Comparison of ENCODE assay signal across 8 cellular contexts in the genomic region with DNA sequence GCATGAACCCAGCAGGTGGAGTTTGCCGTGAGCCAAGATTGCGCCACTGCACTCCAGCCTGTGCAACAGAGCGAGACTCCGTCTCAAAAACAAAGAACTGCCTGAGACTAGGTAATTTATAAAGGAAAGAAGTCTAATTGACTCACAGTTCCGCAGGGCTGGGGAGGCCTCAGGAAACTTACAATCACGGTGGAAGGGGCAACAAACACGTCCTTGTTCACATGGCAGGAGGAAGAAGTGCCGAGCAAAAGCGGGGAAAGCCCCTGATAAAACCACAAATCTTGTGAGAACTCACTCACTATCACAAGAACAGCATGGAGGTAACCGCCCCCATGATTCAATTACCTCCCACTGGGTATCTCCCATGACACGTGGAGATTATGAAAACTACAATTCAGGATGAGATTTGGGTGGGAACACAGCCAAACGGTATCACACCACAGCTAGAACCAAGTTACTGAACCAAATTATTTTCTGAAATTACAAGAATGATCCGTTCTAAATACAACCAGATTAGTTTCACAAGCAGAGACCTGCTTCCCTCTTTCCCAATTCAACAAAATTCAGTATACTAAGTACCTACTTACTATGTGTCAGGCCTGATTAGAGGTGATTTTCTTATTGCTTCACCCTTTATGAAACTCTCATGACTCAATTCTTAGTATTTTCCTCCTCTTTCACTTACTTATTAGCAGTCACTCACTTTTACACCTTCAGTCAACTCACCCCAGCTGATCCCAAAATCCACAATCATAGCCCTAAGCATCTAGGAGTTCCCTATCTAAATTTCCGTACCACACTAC. TPM values are rescaled to one million over a fixed set of nuclear protein-coding genes. Genes with fewer than 3 reads are reported as not detected.
DNase-seq lines count a peak whose midpoint lies in the region; ATAC-seq and TF ChIP-seq lines count a peak whose summit lies in the region.

No MANE protein-coding gene starts in this region.

- no peak for ATAC-seq in HG02610 (IDR thresholded peaks at IDR 0.05; ENCODE audit: unreplicated experiment)
- no peak for ATAC-seq in HG03045 (IDR thresholded peaks at IDR 0.05; ENCODE audit: unreplicated experiment)

- H3K36me3 ChIP-seq in HEK293 (ENCODE audit: control insufficient read depth in 2 of 2, insufficient read depth in 1 of 2, low read length in 2 of 2), result peaks cover 0 to 4% of the 10 kb centered on the region in 2 experiments; a peak in 2 of 3 replicates

- peaks cover 6% of the 10 kb centered on the region for H3K4me1 ChIP-seq in HEK293 (ENCODE audit: control insufficient read depth, insufficient read depth, low read length)

- no peak for TF ChIP-seq CTCF in HEK293 (tag by site-specific recombination; IDR thresholded peaks at IDR 0.05)

- DNase-seq in activated CD4-positive, CD25-positive, alpha-beta regulatory T cell treated with anti-CD3 and anti-CD28 coated beads, Interleukin-2, amount 50 U/mL, for 72 hours, result peak; percentile 42
- peak; percentile 5 for DNase-seq in dermis blood vessel endothelial cell
- peak; percentile 44 to 73 (median 47) for DNase-seq in stimulated activated CD4-positive, alpha-beta T cell treated with anti-CD3 and anti-CD28 coated beads, TNF-alpha, amount 100 ng/mL, for 48 hours (ENCODE audit: low read depth in 3 of 3)
- DNase-seq in cortex of kidney (lab: John Stamatoyannopoulos, UW), result no peak
- DNase-seq in UCSD-AML1 (lab: John Stamatoyannopoulos, UW; ENCODE audit: unreplicated experiment), result no peak

- POLR2A ChIA-PET in HEK293 (lab: Yijun Ruan, JAX), result no interaction called here

- H3K9me3 ChIP-seq in HEK293 (ENCODE audit: control insufficient read depth, insufficient read depth, low read depth, low read length), result no peaks in the 10 kb centered on the region

- no peak overlapping the region for H3K27ac ChIP-seq in HEK293 (ENCODE audit: extremely low read depth, low read depth, low read length)

- no peak overlapping the region for H3K4me3 ChIP-seq in HEK293 (ENCODE audit: low read depth, low read length)

- CTCF ChIA-PET in HEK293 (lab: Yijun Ruan, JAX), result no interaction called here

TF ChIP-seq in HEK293, 187 proteins besides CTCF, POLR2A, EP300 and RAD21 (continues in another document):
- no peak for TF ChIP-seq ZNF76 (tag by site-specific recombination; IDR thresholded peaks at IDR 0.05; ENCODE audit: borderline replicate concordance, low read depth)
- TF ChIP-seq GLIS1 (tag by site-specific recombination; IDR thresholded peaks at IDR 0.05), result peak; percentile 34; the same call in 1 of the 2 replicates
- no peak for TF ChIP-seq ZNF660 (tag by site-specific recombination; IDR thresholded peaks at IDR 0.05)
- TF ChIP-seq, protein P1, sequence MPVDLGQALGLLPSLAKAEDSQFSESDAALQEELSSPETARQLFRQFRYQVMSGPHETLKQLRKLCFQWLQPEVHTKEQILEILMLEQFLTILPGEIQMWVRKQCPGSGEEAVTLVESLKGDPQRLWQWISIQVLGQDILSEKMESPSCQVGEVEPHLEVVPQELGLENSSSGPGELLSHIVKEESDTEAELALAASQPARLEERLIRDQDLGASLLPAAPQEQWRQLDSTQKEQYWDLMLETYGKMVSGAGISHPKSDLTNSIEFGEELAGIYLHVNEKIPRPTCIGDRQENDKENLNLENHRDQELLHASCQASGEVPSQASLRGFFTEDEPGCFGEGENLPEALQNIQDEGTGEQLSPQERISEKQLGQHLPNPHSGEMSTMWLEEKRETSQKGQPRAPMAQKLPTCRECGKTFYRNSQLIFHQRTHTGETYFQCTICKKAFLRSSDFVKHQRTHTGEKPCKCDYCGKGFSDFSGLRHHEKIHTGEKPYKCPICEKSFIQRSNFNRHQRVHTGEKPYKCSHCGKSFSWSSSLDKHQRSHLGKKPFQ (tag by site-specific recombination; IDR thresholded peaks at IDR 0.05), result no peak
- no peak for TF ChIP-seq OSR2 (tag by site-specific recombination; IDR thresholded peaks at IDR 0.05)
- peak; percentile 62; the same call in 1 of the 2 replicates for TF ChIP-seq EGR2 (tag by site-specific recombination; IDR thresholded peaks at IDR 0.05; ENCODE audit: low read depth)
- peak; percentile 56 for TF ChIP-seq ZFHX2 (tag by site-specific recombination; conservative IDR thresholded peaks at IDR 0.05)
- TF ChIP-seq ZEB2 (tag by site-specific recombination; IDR thresholded peaks at IDR 0.05), result no peak
- TF ChIP-seq ZNF221 (tag by site-specific recombination; IDR thresholded peaks at IDR 0.05; ENCODE audit: borderline replicate concordance), result no peak
- no peak for TF ChIP-seq KLF7 (tag by site-specific recombination; IDR thresholded peaks at IDR 0.05; ENCODE audit: borderline replicate concordance)
- TF ChIP-seq, protein P2, sequence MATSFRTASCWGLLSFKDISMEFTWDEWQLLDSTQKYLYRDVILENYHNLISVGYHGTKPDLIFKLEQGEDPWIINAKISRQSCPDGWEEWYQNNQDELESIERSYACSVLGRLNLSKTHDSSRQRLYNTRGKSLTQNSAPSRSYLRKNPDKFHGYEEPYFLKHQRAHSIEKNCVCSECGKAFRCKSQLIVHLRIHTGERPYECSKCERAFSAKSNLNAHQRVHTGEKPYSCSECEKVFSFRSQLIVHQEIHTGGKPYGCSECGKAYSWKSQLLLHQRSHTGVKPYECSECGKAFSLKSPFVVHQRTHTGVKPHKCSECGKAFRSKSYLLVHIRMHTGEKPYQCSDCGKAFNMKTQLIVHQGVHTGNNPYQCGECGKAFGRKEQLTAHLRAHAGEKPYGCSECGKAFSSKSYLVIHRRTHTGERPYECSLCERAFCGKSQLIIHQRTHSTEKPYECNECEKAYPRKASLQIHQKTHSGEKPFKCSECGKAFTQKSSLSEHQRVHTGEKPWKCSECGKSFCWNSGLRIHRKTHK (tag by site-specific recombination; IDR thresholded peaks at IDR 0.05), result no peak
- TF ChIP-seq, protein P3, sequence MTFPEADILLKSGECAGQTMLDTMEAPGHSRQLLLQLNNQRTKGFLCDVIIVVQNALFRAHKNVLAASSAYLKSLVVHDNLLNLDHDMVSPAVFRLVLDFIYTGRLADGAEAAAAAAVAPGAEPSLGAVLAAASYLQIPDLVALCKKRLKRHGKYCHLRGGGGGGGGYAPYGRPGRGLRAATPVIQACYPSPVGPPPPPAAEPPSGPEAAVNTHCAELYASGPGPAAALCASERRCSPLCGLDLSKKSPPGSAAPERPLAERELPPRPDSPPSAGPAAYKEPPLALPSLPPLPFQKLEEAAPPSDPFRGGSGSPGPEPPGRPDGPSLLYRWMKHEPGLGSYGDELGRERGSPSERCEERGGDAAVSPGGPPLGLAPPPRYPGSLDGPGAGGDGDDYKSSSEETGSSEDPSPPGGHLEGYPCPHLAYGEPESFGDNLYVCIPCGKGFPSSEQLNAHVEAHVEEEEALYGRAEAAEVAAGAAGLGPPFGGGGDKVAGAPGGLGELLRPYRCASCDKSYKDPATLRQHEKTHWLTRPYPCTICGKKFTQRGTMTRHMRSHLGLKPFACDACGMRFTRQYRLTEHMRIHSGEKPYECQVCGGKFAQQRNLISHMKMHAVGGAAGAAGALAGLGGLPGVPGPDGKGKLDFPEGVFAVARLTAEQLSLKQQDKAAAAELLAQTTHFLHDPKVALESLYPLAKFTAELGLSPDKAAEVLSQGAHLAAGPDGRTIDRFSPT (tag by site-specific recombination; IDR thresholded peaks at IDR 0.05), result no peak
- no peak for TF ChIP-seq ZNF473 (tag by site-specific recombination; IDR thresholded peaks at IDR 0.05)
- TF ChIP-seq ZNF571 (tag by site-specific recombination; IDR thresholded peaks at IDR 0.05), result no peak
- 0 out of 2 replicates have a peak, but pooled peaks have one; percentile 37 for TF ChIP-seq ZNF202 (tag by site-specific recombination; IDR thresholded peaks at IDR 0.05; ENCODE audit: borderline replicate concordance)
- no peak for TF ChIP-seq ZSCAN23 (tag by site-specific recombination; IDR thresholded peaks at IDR 0.05)
- TF ChIP-seq, protein P4, sequence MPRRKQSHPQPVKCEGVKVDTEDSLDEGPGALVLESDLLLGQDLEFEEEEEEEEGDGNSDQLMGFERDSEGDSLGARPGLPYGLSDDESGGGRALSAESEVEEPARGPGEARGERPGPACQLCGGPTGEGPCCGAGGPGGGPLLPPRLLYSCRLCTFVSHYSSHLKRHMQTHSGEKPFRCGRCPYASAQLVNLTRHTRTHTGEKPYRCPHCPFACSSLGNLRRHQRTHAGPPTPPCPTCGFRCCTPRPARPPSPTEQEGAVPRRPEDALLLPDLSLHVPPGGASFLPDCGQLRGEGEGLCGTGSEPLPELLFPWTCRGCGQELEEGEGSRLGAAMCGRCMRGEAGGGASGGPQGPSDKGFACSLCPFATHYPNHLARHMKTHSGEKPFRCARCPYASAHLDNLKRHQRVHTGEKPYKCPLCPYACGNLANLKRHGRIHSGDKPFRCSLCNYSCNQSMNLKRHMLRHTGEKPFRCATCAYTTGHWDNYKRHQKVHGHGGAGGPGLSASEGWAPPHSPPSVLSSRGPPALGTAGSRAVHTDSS (tag by site-specific recombination; IDR thresholded peaks at IDR 0.05), result no peak
- TF ChIP-seq ZIC2 (tag by site-specific recombination; IDR thresholded peaks at IDR 0.05), result peak; percentile 50
- TF ChIP-seq ZNF426 (tag by site-specific recombination; IDR thresholded peaks at IDR 0.05), result no peak
- TF ChIP-seq ZNF341 (tag by site-specific recombination; IDR thresholded peaks at IDR 0.05; ENCODE audit: low read depth), result 0 out of 2 replicates have a peak, but pooled peaks have one; percentile 8
- TF ChIP-seq MEIS1 (CRISPR knock-in tag; IDR thresholded peaks at IDR 0.05; ENCODE audit: borderline replicate concordance), result no peak
- TF ChIP-seq ZNF555 (tag by site-specific recombination; conservative IDR thresholded peaks at IDR 0.05), result no peak
- no peak for TF ChIP-seq ZNF146 (tag by site-specific recombination; IDR thresholded peaks at IDR 0.05)
- TF ChIP-seq SP7 (tag by site-specific recombination; IDR thresholded peaks at IDR 0.05), result 0 out of 2 replicates have a peak, but pooled peaks have one; percentile 64
- no peak for TF ChIP-seq ZBTB48 (tag by site-specific recombination; IDR thresholded peaks at IDR 0.05)

RNA-seq across cellular contexts. Expression of a gene that starts 8.4 kb away (rescaled TPM):
- 25.7 and 29.4 TPM in 2 replicates for total RNA-seq in dermis blood vessel endothelial cell

Comparison
In these comparisons a context has a peak if more than half of its experiments do, and no peak if none do; other contexts are left out.
1. DNase-seq: peak in activated CD4-positive, CD25-positive, alpha-beta regulatory T cell treated with anti-CD3 and anti-CD28 coated beads, Interleukin-2, amount 50 U/mL, for 72 hours (single experiment), dermis blood vessel endothelial cell (single experiment) and stimulated activated CD4-positive, alpha-beta T cell treated with anti-CD3 and anti-CD28 coated beads, TNF-alpha, amount 100 ng/mL, for 48 hours (3 of 3); none in cortex of kidney (single experiment) and UCSD-AML1 (single experiment).